31 cellular contexts compared by ENCODE assay signal in the genomic region with DNA sequence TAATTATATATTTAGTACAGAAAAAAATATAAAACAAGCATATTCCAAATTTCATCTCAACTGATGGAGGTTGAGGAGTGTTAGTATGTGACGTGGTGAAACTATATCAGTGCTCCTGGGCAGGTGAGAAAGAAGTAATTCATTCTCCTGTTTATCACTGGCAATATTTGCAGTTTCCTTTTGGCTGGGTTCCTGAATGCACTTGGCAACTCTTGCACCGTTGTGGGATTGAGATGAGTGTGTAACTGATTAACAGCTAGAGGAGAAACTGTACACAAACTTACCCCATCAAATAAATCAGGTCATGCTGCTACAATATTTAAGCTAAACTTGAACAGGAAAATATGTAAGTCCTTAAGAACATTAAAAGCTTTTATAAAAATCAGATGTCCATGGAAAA. TPM values are rescaled to one million over a fixed set of nuclear protein-coding genes. Genes with fewer than 3 reads are reported as not detected.
DNase-seq lines count a peak whose midpoint lies in the region; ATAC-seq and TF ChIP-seq lines count a peak whose summit lies in the region.
"Had no signal": no experiment of that assay in that cellular context is flagged by ENCODE, and none has a peak within 500 bp of the region (broad histone marks: within the 10 kb centered on the region; RNA-seq: fewer than 3 reads in every experiment).

No MANE protein-coding gene starts in this region.

- H3K27me3 ChIP-seq in body of pancreas: no peaks in the 10 kb centered on the region
- no peaks in the 10 kb centered on the region for H3K27me3 ChIP-seq in lung (ENCODE audit: control insufficient read depth, insufficient read depth)
- H3K27me3 ChIP-seq: heart left ventricle, ovary, tibial nerve had no signal

- peaks cover 4% of the 10 kb centered on the region for H3K27me3 Mint-ChIP-seq in type B pancreatic cell
- H3K27me3 Mint-ChIP-seq: activated naive CD8-positive, alpha-beta T cell treated with anti-CD3 and anti-CD28 coated beads for 36 hours; B cell; stimulated activated naive CD8-positive, alpha-beta T cell treated with anti-CD3 and anti-CD28 coated beads, Interleukin-15, amount 100 ng/mL, for 72 hours had no signal

- ATAC-seq in body of pancreas: peak; percentile 86
- ATAC-seq in lung (ENCODE audit: insufficient read depth, low FRiP score): no peak
- ATAC-seq: A549; heart left ventricle; sciatic nerve; stimulated activated naive CD8-positive, alpha-beta T cell treated with anti-CD3 and anti-CD28 coated beads, Interleukin-15, amount 100 ng/mL, for 72 hours; WTC11 had no signal

- TF ChIP-seq POLR2A in body of pancreas (IDR thresholded peaks at IDR 0.05): peak in 1 of 3 donors; percentile 11

- peak; percentile 67 for DNase-seq in COR-L47 (lab: John Stamatoyannopoulos, UW)
- DNase-seq in NCI-H1105 (lab: John Stamatoyannopoulos, UW): peak; percentile 57
- DNase-seq in body of pancreas: peak; percentile 72 to 87 (median 81)
- DNase-seq in lung (ENCODE audit: low spot score): peak; percentile 81
- no peak for DNase-seq in type B pancreatic cell (ENCODE audit: extremely low spot score, unreplicated experiment)
- DNase-seq in head of caudate nucleus: no peak
- no peak for DNase-seq in caudate nucleus (lab: John Stamatoyannopoulos, UW)
- no peak for DNase-seq in midbrain (lab: John Stamatoyannopoulos, UW)
- DNase-seq: activated CD4-positive, alpha-beta T cell treated with anti-CD3 and anti-CD28 coated beads, Interleukin-2, amount 50 U/mL, for 48 hours; activated effector memory CD4-positive, alpha-beta T cell treated with Interleukin-2 at 50 U/mL for 16 hours; activated naive CD8-positive, alpha-beta T cell treated with anti-CD3 and anti-CD28 coated beads for 36 hours; effector CD4-positive, alpha-beta T cell; erythroblast; H7; heart left ventricle; MV-4-11; NCI-H187 treated with DMSO at 0.1 percent for 48 hours; NCI-H524 treated with DMSO at 0.1 percent for 48 hours; nephron progenitor cell; ovary; stimulated activated CD4-positive, alpha-beta T cell treated with anti-CD3 and anti-CD28 coated beads, Interleukin-15, amount 100 ng/mL, for 24 hours; stimulated activated naive CD8-positive, alpha-beta T cell treated with anti-CD3 and anti-CD28 coated beads, Interleukin-15, amount 100 ng/mL, for 72 hours had no signal

- no peak overlapping the region for H3K4me3 Mint-ChIP-seq in type B pancreatic cell
- H3K4me3 Mint-ChIP-seq: activated naive CD8-positive, alpha-beta T cell treated with anti-CD3 and anti-CD28 coated beads for 36 hours; B cell; nephron progenitor cell; stimulated activated naive CD8-positive, alpha-beta T cell treated with anti-CD3 and anti-CD28 coated beads, Interleukin-15, amount 100 ng/mL, for 72 hours; WTC11 had no signal

- H3K9me3 ChIP-seq in body of pancreas (no peaks in the 10 kb centered on the region), lung (ENCODE audit: control insufficient read depth in 2 of 2, insufficient read depth in 1 of 2, low read length in 1 of 2) (no peaks in the 10 kb centered on the region)
- H3K9me3 ChIP-seq: A549, heart left ventricle, ovary, tibial nerve had no signal

- WGBS in body of pancreas, 2 donors: 5 to 11% methylated on average over 2 of the region's 2 CpGs
- WGBS in lung, 2 donors: 33 to 54% methylated on average over 2 of the region's 2 CpGs

- H3K4me1 ChIP-seq in body of pancreas (peaks cover 18% of the 10 kb centered on the region), lung (ENCODE audit: control insufficient read depth in 2 of 2, insufficient read depth in 2 of 2, low read length in 2 of 2) (no peaks in the 10 kb centered on the region)
- H3K4me1 ChIP-seq: A549, tibial nerve had no signal

- no peak for TF ChIP-seq CTCF in body of pancreas (IDR thresholded peaks at IDR 0.05)
- TF ChIP-seq CTCF in lung (IDR thresholded peaks at IDR 0.05; ENCODE audit: control extremely low read depth, extremely low read depth): no peak
- no peak for TF ChIP-seq CTCF in type B pancreatic cell (conservative IDR thresholded peaks at IDR 0.05)

- no peaks in the 10 kb centered on the region for H3K36me3 Mint-ChIP-seq in type B pancreatic cell
- H3K36me3 Mint-ChIP-seq: activated naive CD8-positive, alpha-beta T cell treated with anti-CD3 and anti-CD28 coated beads for 36 hours; WTC11 had no signal

- intact Hi-C loops in body of pancreas (cut with DNase I): no loop called here
- intact Hi-C loops in head of caudate nucleus (cut with DNase I): no loop called here

- H3K27ac Mint-ChIP-seq in type B pancreatic cell: no peak overlapping the region
- H3K27ac Mint-ChIP-seq: activated naive CD8-positive, alpha-beta T cell treated with anti-CD3 and anti-CD28 coated beads for 36 hours; B cell; nephron progenitor cell; stimulated activated naive CD8-positive, alpha-beta T cell treated with anti-CD3 and anti-CD28 coated beads, Interleukin-15, amount 100 ng/mL, for 72 hours; WTC11 had no signal

- no peaks in the 10 kb centered on the region for H3K9me3 Mint-ChIP-seq in type B pancreatic cell
- H3K9me3 Mint-ChIP-seq: activated naive CD8-positive, alpha-beta T cell treated with anti-CD3 and anti-CD28 coated beads for 36 hours; nephron progenitor cell; stimulated activated naive CD8-positive, alpha-beta T cell treated with anti-CD3 and anti-CD28 coated beads, Interleukin-15, amount 100 ng/mL, for 72 hours; WTC11 had no signal

- H3K27ac ChIP-seq in body of pancreas (peak overlapping the region in 3 of 4 donors; percentile 46 to 70 (median 65)), lung (ENCODE audit: low read depth in 1 of 2, low read length in 1 of 2) (no peak overlapping the region), caudate nucleus (ENCODE audit: low read depth, low read length) (no peak overlapping the region)
- H3K27ac ChIP-seq: A549, heart left ventricle, KMS-11, ovary, tibial nerve had no signal

- peaks cover 9% of the 10 kb centered on the region for H3K4me1 Mint-ChIP-seq in type B pancreatic cell (ENCODE audit: unreplicated experiment)
- H3K4me1 Mint-ChIP-seq: activated naive CD8-positive, alpha-beta T cell treated with anti-CD3 and anti-CD28 coated beads for 36 hours; B cell; stimulated activated naive CD8-positive, alpha-beta T cell treated with anti-CD3 and anti-CD28 coated beads, Interleukin-15, amount 100 ng/mL, for 72 hours had no signal

- H3K4me3 ChIP-seq in body of pancreas (no peak overlapping the region), lung (no peak overlapping the region)
- H3K4me3 ChIP-seq: A549, heart left ventricle, ovary, tibial nerve had no signal

- H3K36me3 ChIP-seq in body of pancreas (replicated peaks in 1 of 2; ENCODE audit: insufficient read depth in 1 of 2, low read depth in 2 of 2) (no peaks in the 10 kb centered on the region), lung (ENCODE audit: control insufficient read depth in 2 of 2, insufficient read depth in 2 of 2, low read length in 2 of 2) (no peaks in the 10 kb centered on the region)
- H3K36me3 ChIP-seq: heart left ventricle, ovary, tibial nerve had no signal

RNA-seq across cellular contexts. Expression of gene ATP13A4, which starts 2.1 kb away (rescaled TPM):
- total RNA-seq in body of pancreas: 10 to 100 TPM in 1 of 2 donors, 1 to 10 TPM in 1; 7.9 to 14.3 TPM
- total RNA-seq in lung: 100 to 1,000 TPM; 114 to 202 TPM
- 10 to 100 TPM; 25.5 to 57.3 TPM for polyA plus RNA-seq in lung
- 10.2 and 11.4 TPM in 2 replicates for total RNA-seq in type B pancreatic cell (ENCODE audit: low replicate concordance)
- total RNA-seq: chondrocyte, Daoy, fibroblast of villous mesenchyme had no signal
- polyA plus RNA-seq: heart left ventricle had no signal

RNA-seq across cellular contexts. Expression of gene OPA1, which starts 36.2 kb away (rescaled TPM):
- total RNA-seq in body of pancreas (10 to 100 TPM; 20.8 to 45.8 TPM), lung (10 to 100 TPM; 40.2 to 54.2 TPM), type B pancreatic cell (ENCODE audit: low replicate concordance) (56.5 and 57.7 TPM in 2 replicates)
- 10 to 100 TPM in 1 of 2 donors, 1 to 10 TPM in 1; 8.8 to 17.8 TPM for polyA plus RNA-seq in lung

Comparison
In these comparisons a context has a peak if more than half of its experiments do, and no peak if none do; other contexts are left out.
1. DNase-seq: peak in COR-L47 (single experiment), NCI-H1105 (single experiment), body of pancreas (4 of 4) and lung (single experiment); none in type B pancreatic cell (single experiment), head of caudate nucleus (0 of 42), caudate nucleus (0 of 61) and midbrain (single experiment).
2. H3K27ac ChIP-seq: peak in body of pancreas (3 of 4); none in lung (0 of 2) and caudate nucleus (single experiment).